In genomic region chr16:4380131-4381063, GRCh38 we compare ENCODE assay signal across 18 cellular contexts. TPM values are rescaled to one million over a fixed set of nuclear protein-coding genes. Genes with fewer than 3 reads are reported as not detected.
DNase-seq lines count a peak whose midpoint lies in the region; ATAC-seq and TF ChIP-seq lines count a peak whose summit lies in the region.
"Had no signal": no experiment of that assay in that cellular context is flagged by ENCODE, and none has a peak within 500 bp of the region (broad histone marks: within the 10 kb centered on the region; RNA-seq: fewer than 3 reads in every experiment).

No MANE protein-coding gene starts in this region.

- no peak for TF ChIP-seq CTCF in CD4-positive, alpha-beta T cell (IDR thresholded peaks at IDR 0.05)
- no peak for TF ChIP-seq CTCF in IMR-90 (conservative IDR thresholded peaks at IDR 0.05; ENCODE audit: low read depth, low read length)
- no peak for TF ChIP-seq CTCF in fibroblast of lung (conservative IDR thresholded peaks at IDR 0.05 in 1 of 2, IDR thresholded peaks at IDR 0.05 in 1 of 2; ENCODE audit: low read depth in 1 of 2, low read length in 2 of 2)
- TF ChIP-seq CTCF in psoas muscle (IDR thresholded peaks at IDR 0.05): no peak

- no peak overlapping the region for H3K23ac ChIP-seq in IMR-90 (ENCODE audit: low read depth, low read length)

- H4K20me1 ChIP-seq in IMR-90 (ENCODE audit: insufficient read depth, low read length) (peaks cover 98% of the 10 kb centered on the region), fibroblast of lung (ENCODE audit: control insufficient read depth, extremely low read depth, insufficient read depth, low read length) (no peaks in the 10 kb centered on the region)

- intact Hi-C loops in CD4-positive, alpha-beta T cell (cut with DNase I, micrococcal nuclease): no loop called here
- intact Hi-C loops in IMR-90 (cut with micrococcal nuclease): no loop called here
- intact Hi-C loops in psoas muscle (cut with DNase I): no loop called here

- no peak for ATAC-seq in CD4-positive, alpha-beta T cell (ENCODE audit: poor library complexity)
- no peak for ATAC-seq in IMR-90 (ENCODE audit: low read depth)
- no peak for ATAC-seq in psoas muscle
- no peak for ATAC-seq in GM19452 (IDR thresholded peaks at IDR 0.05; ENCODE audit: unreplicated experiment)
- no peak for ATAC-seq in GM21360 (IDR thresholded peaks at IDR 0.05; ENCODE audit: unreplicated experiment)

- BruUV-seq in IMR-90 (replicated peaks; lab: Mats Ljungman, UMichigan): no TSS peak

- H3K4ac ChIP-seq in IMR-90 (ENCODE audit: low read depth, low read length): no peak overlapping the region

- peaks cover 6% of the 10 kb centered on the region for H3K9me1 ChIP-seq in IMR-90 (ENCODE audit: insufficient read depth, low read length)

- no peak overlapping the region for H2BK15ac ChIP-seq in IMR-90 (ENCODE audit: low read depth, low read length)

- peaks cover 13% of the 10 kb centered on the region for H3K4me1 Mint-ChIP-seq in CD4-positive, alpha-beta T cell (ENCODE audit: low read depth)

- no peak overlapping the region for H3K27ac ChIP-seq in CD4-positive, alpha-beta T cell (ENCODE audit: low read depth, low read length)
- H3K27ac ChIP-seq in IMR-90 (ENCODE audit: insufficient read depth, low read length): no peak overlapping the region
- H3K27ac ChIP-seq in fibroblast of lung (ENCODE audit: insufficient read depth, low read length): peak overlapping the region; percentile 31
- H3K27ac ChIP-seq in psoas muscle: peak overlapping the region; percentile 68
- H3K27ac ChIP-seq: testis had no signal

- no peak overlapping the region for H2BK5ac ChIP-seq in IMR-90 (ENCODE audit: low read depth, low read length, poor library complexity, severe bottlenecking)

- no peaks in the 10 kb centered on the region for H3K27me3 Mint-ChIP-seq in CD4-positive, alpha-beta T cell
- H3K27me3 Mint-ChIP-seq: activated B cell treated with CpG ODN at 0.5 μM for 24 hours, B cell had no signal

- no peak overlapping the region for H4K91ac ChIP-seq in IMR-90 (ENCODE audit: insufficient read depth, low read depth, low read length)

- no peak overlapping the region for H4K5ac ChIP-seq in IMR-90 (ENCODE audit: low read depth, low read length)

- peaks cover 32% of the 10 kb centered on the region for H3K4me1 ChIP-seq in IMR-90 (ENCODE audit: control insufficient read depth, insufficient read depth, low read length)
- H3K4me1 ChIP-seq in fibroblast of lung (ENCODE audit: control insufficient read depth, extremely low read depth, insufficient read depth, low read length): peaks cover 50% of the 10 kb centered on the region
- H3K4me1 ChIP-seq in psoas muscle: peaks cover 39% of the 10 kb centered on the region

- no peak overlapping the region for H4K8ac ChIP-seq in IMR-90 (ENCODE audit: low read depth in 2 of 2, low read length in 2 of 2)

- dilution Hi-C loops in IMR-90 (cut with HindIII; ENCODE audit: low sequenced_read_pairs, unreplicated experiment): no loop called here

- TF ChIP-seq RAD21 in IMR-90 (IDR thresholded peaks at IDR 0.05; ENCODE audit: low read length): no peak

- peaks cover 67% of the 10 kb centered on the region for H3K79me2 ChIP-seq in fibroblast of lung (ENCODE audit: control insufficient read depth, insufficient read depth, low read length)

- TF ChIP-seq POLR2A in IMR-90 (IDR thresholded peaks at IDR 0.05; ENCODE audit: low read depth, low read length): no peak

- H3K9ac ChIP-seq in IMR-90 (ENCODE audit: low read depth, low read length): no peak overlapping the region
- no peak overlapping the region for H3K9ac ChIP-seq in fibroblast of lung (ENCODE audit: insufficient read depth, low read length)

- H3K4me2 ChIP-seq in IMR-90 (ENCODE audit: low read depth, low read length) (no peak overlapping the region), fibroblast of lung (ENCODE audit: extremely low read depth, insufficient read depth, low read length) (no peak overlapping the region)

- in situ Hi-C loops in IMR-90 (cut with MboI; ENCODE audit: low sequenced_read_pairs): no loop called here

- H2BK120ac ChIP-seq in IMR-90 (ENCODE audit: low read depth, low read length): no peak overlapping the region

- 72% methylated on average over 10 of the region's 26 CpGs; no CpG with 5 or more reads in 1 of the 2 experiments for WGBS in IMR-90 (ENCODE audit: extremely low coverage in 2 of 2, insufficient read length in 1 of 2), 2 experiments
- 73 to 80% (median 73%) methylated on average over 25 to 26 of the region's 26 CpGs for WGBS in psoas muscle, 3 donors

- peaks cover 72% of the 10 kb centered on the region for H3K36me3 Mint-ChIP-seq in CD4-positive, alpha-beta T cell (ENCODE audit: low read depth)

- peak overlapping the region; percentile 51 for H2AFZ ChIP-seq in IMR-90 (replicated peaks; ENCODE audit: low read length, poor library complexity)
- no peak overlapping the region for H2AFZ ChIP-seq in fibroblast of lung (ENCODE audit: low read length)

- H3K27me3 ChIP-seq in CD4-positive, alpha-beta T cell (ENCODE audit: control insufficient read depth, insufficient read depth, low read length): no peaks in the 10 kb centered on the region
- H3K27me3 ChIP-seq in IMR-90 (ENCODE audit: control insufficient read depth, insufficient read depth, low read length) (no peaks in the 10 kb centered on the region), fibroblast of lung (ENCODE audit: control insufficient read depth, insufficient read depth, low read length) (no peaks in the 10 kb centered on the region), psoas muscle (ENCODE audit: insufficient read depth in 3 of 3, low read length in 2 of 3) (no peaks in the 10 kb centered on the region)
- H3K27me3 ChIP-seq: testis had no signal

- CTCF ChIA-PET in CD4-positive, alpha-beta T cell (lab: Charles Lee): no interaction called here
- CTCF ChIA-PET in IMR-90 (lab: Yijun Ruan, JAX): interaction anchor here (0.5 kb wide), 1 partner anchor 110 kb away, joined by 3 read pairs; no protein-coding TSS in a partner anchor

- peak overlapping the region; percentile 60 for H3K4me3 Mint-ChIP-seq in CD4-positive, alpha-beta T cell
- H3K4me3 Mint-ChIP-seq: activated B cell treated with CpG ODN at 0.5 μM for 24 hours, B cell had no signal

- H3K9me3 ChIP-seq in CD4-positive, alpha-beta T cell (ENCODE audit: control insufficient read depth, low read length): no peaks in the 10 kb centered on the region
- H3K9me3 ChIP-seq in IMR-90 (ENCODE audit: control insufficient read depth, insufficient read depth, low read length) (no peaks in the 10 kb centered on the region), fibroblast of lung (ENCODE audit: control insufficient read depth, insufficient read depth, low read depth, low read length) (no peaks in the 10 kb centered on the region), psoas muscle (no peaks in the 10 kb centered on the region)
- H3K9me3 ChIP-seq: testis had no signal

- peaks cover 66% of the 10 kb centered on the region for H3K36me3 ChIP-seq in IMR-90 (ENCODE audit: control insufficient read depth, insufficient read depth, low read length)
- H3K36me3 ChIP-seq in fibroblast of lung (ENCODE audit: control insufficient read depth, insufficient read depth, low read length): peaks cover 45% of the 10 kb centered on the region
- H3K36me3 ChIP-seq in psoas muscle (ENCODE audit: insufficient read depth in 1 of 2, low read depth in 1 of 2): no peaks in the 10 kb centered on the region

- H3K18ac ChIP-seq in IMR-90 (ENCODE audit: low read depth, low read length): no peak overlapping the region

- H3K4me3 ChIP-seq in IMR-90 (ENCODE audit: insufficient read depth, low read depth, low read length) (no peak overlapping the region), fibroblast of lung (replicated peaks in 1 of 4; ENCODE audit: control extremely low read depth in 1 of 4, insufficient read depth in 1 of 4, low read depth in 3 of 4, low read length in 4 of 4) (no peak overlapping the region), psoas muscle (no peak overlapping the region)
- H3K4me3 ChIP-seq: testis had no signal

- H3K9me3 Mint-ChIP-seq in CD4-positive, alpha-beta T cell: no peaks in the 10 kb centered on the region
- H3K9me3 Mint-ChIP-seq: activated B cell treated with CpG ODN at 0.5 μM for 24 hours had no signal

- no peak for DNase-seq in CD4-positive, alpha-beta T cell
- DNase-seq in IMR-90 (no peak), fibroblast of lung (ENCODE audit: low read depth in 2 of 2) (peak in 1 of 2 donors; percentile 61), psoas muscle (peak in 1 of 2 donors; percentile 15), H4 (ENCODE audit: low spot score) (no peak), Ammon's horn (ENCODE audit: low spot score) (no peak)
- DNase-seq: activated B cell treated with CpG ODN at 0.5 μM for 24 hours; activated T-cell treated with anti-CD3 and anti-CD28 coated beads for 4 hours; cortex of kidney; DMS53; mammary epithelial cell; NCI-H446 treated with DMSO at 0.1 percent for 48 hours; OCI-M1; stimulated activated CD4-positive, alpha-beta T cell treated with anti-CD3 and anti-CD28 coated beads, Interleukin-12 subunit alpha, Interleukin-12 subunit beta, amount 100 ng/mL, for 4 hours; testis had no signal

- H3K14ac ChIP-seq in IMR-90 (replicated peaks; ENCODE audit: low read depth, low read length): no peak overlapping the region

- H2AK5ac ChIP-seq in IMR-90 (ENCODE audit: low read depth, low read length): peak overlapping the region; percentile 7; the same call in 1 of the 2 replicates

- H3K79me1 ChIP-seq in IMR-90 (ENCODE audit: low read depth in 1 of 2, low read length in 2 of 2): peaks cover 0 to 88% of the 10 kb centered on the region in 2 experiments; a peak in 3 of 4 replicates

- H3K27ac Mint-ChIP-seq in CD4-positive, alpha-beta T cell: peak overlapping the region; percentile 73
- H3K27ac Mint-ChIP-seq: activated B cell treated with CpG ODN at 0.5 μM for 24 hours, B cell had no signal

- peak overlapping the region; percentile 78 for H2AK9ac ChIP-seq in IMR-90 (replicated peaks; ENCODE audit: low read depth, low read length, poor library complexity)

- H3K56ac ChIP-seq in IMR-90 (ENCODE audit: extremely low read depth, insufficient read depth, low read length): no peak overlapping the region

- POLR2A ChIA-PET in CD4-positive, alpha-beta T cell (lab: Charles Lee): no interaction called here
- POLR2A ChIA-PET in IMR-90 (lab: Charles Lee; ENCODE audit: unreplicated experiment): no interaction called here

- H2BK20ac ChIP-seq in IMR-90 (ENCODE audit: low read depth, low read length): no peak overlapping the region

RNA-seq across cellular contexts. Expression of gene VASN, which starts 8.7 kb away (rescaled TPM):
- under 1 TPM; 0.70 to 0.77 TPM for total RNA-seq in CD4-positive, alpha-beta T cell
- 9.3 and 10.3 TPM in 2 replicates for total RNA-seq in IMR-90 (2012; rRNA removed)
- 83.8 and 87.2 TPM in 2 replicates for polyA plus RNA-seq in IMR-90 (2012; rRNA removed)
- polyA plus RNA-seq in IMR-90 (2012; cell fraction: cytosol; rRNA removed): 83.6 and 183 TPM in 2 replicates
- 42.8 and 134 TPM in 2 replicates for polyA plus RNA-seq in IMR-90 (2012; cell fraction: nucleus; rRNA removed; ENCODE audit: low replicate concordance)
- 57.0 and 79.4 TPM in 2 replicates for total RNA-seq in fibroblast of lung
- 30.6 and 61.9 TPM in 2 replicates for polyA plus RNA-seq in fibroblast of lung
- 85.6 and 136 TPM in 2 replicates for polyA plus RNA-seq in fibroblast of lung (2012)
- 42.0 and 88.8 TPM in 2 replicates for polyA minus RNA-seq in fibroblast of lung (ENCODE audit: low replicate concordance)
- 1 to 10 TPM; 3.0 to 3.6 (median 3.4) TPM for total RNA-seq in psoas muscle
- 1 to 10 TPM; 2.0 to 3.8 (median 3.3) TPM for polyA plus RNA-seq in psoas muscle
- 22.8 and 32.2 TPM in 2 replicates for total RNA-seq in H4 (2014; rRNA removed; shearing (Covaris generic))

RNA-seq across cellular contexts. Expression of gene PAM16, which starts 29.3 kb away (rescaled TPM):
- total RNA-seq in CD4-positive, alpha-beta T cell: 10 to 100 TPM; 24.9 to 26.8 TPM
- total RNA-seq in IMR-90 (2012; rRNA removed) (17.9 and 25.6 TPM in 2 replicates), fibroblast of lung (24.4 and 34.3 TPM in 2 replicates), psoas muscle (10 to 100 TPM; 60.5 to 84.2 (median 70.7) TPM)
- polyA plus RNA-seq in IMR-90 (2012; rRNA removed) (48.4 and 69.5 TPM in 2 replicates), fibroblast of lung (14.8 and 19.9 TPM in 2 replicates), psoas muscle (100 to 1,000 TPM; 144 to 163 (median 160) TPM)
- 84.0 and 105 TPM in 2 replicates for polyA plus RNA-seq in IMR-90 (2012; cell fraction: cytosol; rRNA removed)
- polyA plus RNA-seq in IMR-90 (2012; cell fraction: nucleus; rRNA removed; ENCODE audit: low replicate concordance): 70.0 and 101 TPM in 2 replicates
- polyA plus RNA-seq in fibroblast of lung (2012): 28.6 and 37.1 TPM in 2 replicates
- polyA minus RNA-seq in fibroblast of lung (ENCODE audit: low replicate concordance): 9.2 and 9.5 TPM in 2 replicates
- 32.1 and 46.7 TPM in 2 replicates for total RNA-seq in H4 (2014; rRNA removed; shearing (Covaris generic))

RNA-seq across cellular contexts. Expression of gene CORO7, which starts 36.0 kb away (rescaled TPM):
- total RNA-seq in CD4-positive, alpha-beta T cell: 100 to 1,000 TPM; 801 to 805 TPM
- total RNA-seq in IMR-90 (2012; rRNA removed): 6.3 and 7.8 TPM in 2 replicates
- 23.6 and 26.7 TPM in 2 replicates for polyA plus RNA-seq in IMR-90 (2012; rRNA removed)
- 4.2 and 9.3 TPM in 2 replicates for polyA plus RNA-seq in IMR-90 (2012; cell fraction: cytosol; rRNA removed)
- polyA plus RNA-seq in IMR-90 (2012; cell fraction: nucleus; rRNA removed; ENCODE audit: low replicate concordance): 135 and 301 TPM in 2 replicates
- total RNA-seq in fibroblast of lung: 5.4 and 11.1 TPM in 2 replicates
- polyA plus RNA-seq in fibroblast of lung: 5.6 and 6.1 TPM in 2 replicates
- 7.2 and 8.6 TPM in 2 replicates for polyA plus RNA-seq in fibroblast of lung (2012)
- polyA minus RNA-seq in fibroblast of lung (ENCODE audit: low replicate concordance): 16.1 and 18.2 TPM in 2 replicates
- total RNA-seq in psoas muscle: 1 to 10 TPM; 5.2 to 7.9 (median 7.2) TPM
- polyA plus RNA-seq in psoas muscle: 1 to 10 TPM; 3.4 to 5.8 (median 3.9) TPM
- total RNA-seq in H4 (2014; rRNA removed; shearing (Covaris generic)): 8.9 and 10.6 TPM in 2 replicates

RNA-seq across cellular contexts. Expression of gene DNAJA3, which starts 45.3 kb away (rescaled TPM):
- total RNA-seq in CD4-positive, alpha-beta T cell: 10 to 100 TPM; 17.2 to 18.8 TPM
- total RNA-seq in IMR-90 (2012; rRNA removed) (36.9 and 38.0 TPM in 2 replicates), fibroblast of lung (59.8 and 66.1 TPM in 2 replicates), psoas muscle (100 to 1,000 TPM in 1 of 4 donors, 10 to 100 TPM in 3; 77.4 to 110 (median 80.5) TPM)
- polyA plus RNA-seq in IMR-90 (2012; rRNA removed) (40.2 TPM in 2 replicates), fibroblast of lung (27.8 and 39.8 TPM in 2 replicates), psoas muscle (100 to 1,000 TPM in 1 of 3 donors, 10 to 100 TPM in 2; 68.0 to 104 (median 95.9) TPM)
- polyA plus RNA-seq in IMR-90 (2012; cell fraction: cytosol; rRNA removed): 28.2 and 36.0 TPM in 2 replicates
- polyA plus RNA-seq in IMR-90 (2012; cell fraction: nucleus; rRNA removed; ENCODE audit: low replicate concordance): 75.3 and 86.2 TPM in 2 replicates
- polyA plus RNA-seq in fibroblast of lung (2012): 22.3 and 32.2 TPM in 2 replicates
- 30.6 and 36.4 TPM in 2 replicates for polyA minus RNA-seq in fibroblast of lung (ENCODE audit: low replicate concordance)
- 48.3 and 48.4 TPM in 2 replicates for total RNA-seq in H4 (2014; rRNA removed; shearing (Covaris generic))

Comparison
In these comparisons a context has a peak if more than half of its experiments do, and no peak if none do; other contexts are left out.
1. H3K27ac ChIP-seq: peak in fibroblast of lung (single experiment) and psoas muscle (single experiment); none in CD4-positive, alpha-beta T cell (single experiment) and IMR-90 (single experiment).
2. RNA of gene CORO7, which starts 36.0 kb away (total RNA-seq): 801 to 805 TPM in CD4-positive, alpha-beta T cell; 5.4 to 11.1 TPM in fibroblast of lung, 8.9 to 10.6 TPM in H4, 5.2 to 7.9 TPM in psoas muscle and 6.3 to 7.8 TPM in IMR-90; every median in the first group is over 10 times any median in the second.